Comparison of ENCODE assay signal across 27 cellular contexts in the genomic region with DNA sequence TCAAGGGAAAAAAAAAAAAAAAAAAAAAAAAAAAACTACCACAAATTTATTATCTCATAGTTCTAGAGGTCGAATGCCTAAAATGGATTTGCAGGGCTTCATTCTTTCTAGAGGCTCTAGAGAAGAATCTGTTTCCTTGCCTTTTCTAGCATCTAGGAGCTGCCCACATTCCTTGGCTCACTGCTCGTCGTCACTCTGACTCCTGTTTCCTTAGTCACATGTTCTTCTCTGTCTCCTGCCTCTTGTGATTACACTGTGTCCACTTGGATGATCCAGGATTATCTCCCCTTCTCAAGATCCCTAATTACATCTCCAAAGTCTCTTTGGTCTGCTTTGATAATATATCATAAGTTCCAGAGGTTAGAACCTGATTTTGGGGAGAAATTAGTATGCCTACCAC.
A peak's percentile ranks its signal among the peaks of the same experiment; 100 is the strongest.
DNase-seq lines count a peak whose midpoint lies in the region; ATAC-seq, FAIRE-seq and TF ChIP-seq lines count a peak whose summit lies in the region.
"Had no signal": no experiment of that assay in that cellular context is flagged by ENCODE, and none has a peak within 500 bp of the region (broad histone marks: within the 10 kb centered on the region; RNA-seq: fewer than 3 reads in every experiment).

No MANE protein-coding gene starts in this region.

- H3K4me2 ChIP-seq in HepG2 (ENCODE audit: low read depth, low read length): no peak overlapping the region
- H3K4me2 ChIP-seq: A549 had no signal

- TF ChIP-seq EP300 in HepG2 (IDR thresholded peaks at IDR 0.05; ENCODE audit: low read depth in 2 of 2, low read length in 2 of 2) (no peak), HepG2 (CRISPR knock-in tag; IDR thresholded peaks at IDR 0.05; ENCODE audit: borderline replicate concordance) (no peak)

- H2AFZ ChIP-seq in HepG2 (ENCODE audit: low read length): no peak overlapping the region

- no peak for TF ChIP-seq POLR2A in HepG2 (IDR thresholded peaks at IDR 0.05; ENCODE audit: insufficient read depth in 1 of 2, low read depth in 2 of 2, low read length in 2 of 2)
- TF ChIP-seq POLR2A in right lobe of liver (IDR thresholded peaks at IDR 0.05): no peak
- no peak for TF ChIP-seq POLR2A in erythroblast (IDR thresholded peaks at IDR 0.05; ENCODE audit: low read length)

- H3K36me3 ChIP-seq in HepG2 (replicated peaks in 1 of 2; ENCODE audit: control insufficient read depth in 1 of 2, insufficient read depth in 2 of 2, low read length in 2 of 2) (peaks cover 57 to 99% of the 10 kb centered on the region in 2 experiments), right lobe of liver (peaks cover 5 to 100% (median 66%) of the 10 kb centered on the region in 4 donors), right atrium auricular region (peaks cover 92% of the 10 kb centered on the region)

- no peak overlapping the region for H3K4me3 ChIP-seq in HepG2 (replicated peaks in 1 of 3; ENCODE audit: insufficient read depth in 1 of 3, low read depth in 2 of 3, low read length in 3 of 3)
- no peak overlapping the region for H3K4me3 ChIP-seq in right lobe of liver
- H3K4me3 ChIP-seq in cardiac fibroblast (replicated peaks in 1 of 2; ENCODE audit: low read depth in 2 of 2, low read length in 2 of 2): no peak overlapping the region
- H3K4me3 ChIP-seq in right atrium auricular region: no peak overlapping the region
- H3K4me3 ChIP-seq: A549, heart right ventricle, SJSA1, tibial nerve had no signal

- no peaks in the 10 kb centered on the region for H3K9me3 ChIP-seq in HepG2 (ENCODE audit: low read length)
- no peaks in the 10 kb centered on the region for H3K9me3 ChIP-seq in right lobe of liver
- H3K9me3 ChIP-seq in right atrium auricular region: no peaks in the 10 kb centered on the region
- H3K9me3 ChIP-seq: A549, BE2C, heart right ventricle, neutrophil, SJSA1, tibial nerve had no signal

- H3K4me1 ChIP-seq in HepG2 (ENCODE audit: insufficient read depth, low read length) (no peaks in the 10 kb centered on the region), right lobe of liver (no peaks in the 10 kb centered on the region), right atrium auricular region (no peaks in the 10 kb centered on the region)
- H3K4me1 ChIP-seq: A549, BE2C, heart right ventricle, SJSA1, tibial nerve had no signal

- H3K79me2 ChIP-seq in HepG2 (ENCODE audit: insufficient read depth, low read length): no peaks in the 10 kb centered on the region

- WGBS in HepG2 (ENCODE audit: low lambda C conversion rate): 96% methylated on average over 3 of the region's 3 CpGs
- 62% methylated on average over 2 of the region's 3 CpGs for WGBS in right lobe of liver (ENCODE audit: insufficient coverage, low coverage, low lambda C conversion rate, missing lambda C conversion rate)

- intact Hi-C loops in HepG2 (cut with micrococcal nuclease; ENCODE audit: unreplicated experiment): no loop called here
- intact Hi-C loops in right lobe of liver (cut with DNase I): no loop called here

- in situ Hi-C loops in HepG2 (cut with HindIII; ENCODE audit: extremely low pct_ligation_motif_present, low pct_unique_long_range_greater_than_20kb): no loop called here

- no peak for TF ChIP-seq CTCF in HepG2 (CRISPR knock-in tag; IDR thresholded peaks at IDR 0.05)
- TF ChIP-seq CTCF in right lobe of liver (IDR thresholded peaks at IDR 0.05): no peak
- TF ChIP-seq CTCF in cardiac fibroblast (IDR thresholded peaks at IDR 0.05; ENCODE audit: low read depth, low read length): no peak
- TF ChIP-seq CTCF in right atrium auricular region (IDR thresholded peaks at IDR 0.05): no peak

- FAIRE-seq in HepG2 (lab: Jason Lieb, UNC): no peak
- FAIRE-seq: A549, H54, small intestine had no signal

- no peak overlapping the region for H3K9ac ChIP-seq in HepG2 (ENCODE audit: insufficient read depth, low read depth, low read length)

- BruUV-seq in HepG2 (replicated peaks; lab: Mats Ljungman, UMichigan): no TSS peak

- no peak for TF ChIP-seq RAD21 in HepG2 (CRISPR knock-in tag; IDR thresholded peaks at IDR 0.05)

- DNase-seq in HepG2 (ENCODE audit: low spot score) (no peak), right lobe of liver (no peak), cardiac fibroblast (ENCODE audit: low read depth in 2 of 2) (peak; percentile 36 to 39), left lobe of liver (ENCODE audit: low spot score) (no peak), DMS53 treated with DMSO at 0.1 percent for 48 hours (lab: John Stamatoyannopoulos, UW; ENCODE audit: unreplicated experiment) (no peak), right atrium auricular region (ENCODE audit: low spot score) (no peak), NCI-H1417 treated with DMSO at 0.1 percent for 48 hours (lab: John Stamatoyannopoulos, UW) (no peak), erythroblast (lab: John Stamatoyannopoulos, UW) (no peak)
- DNase-seq: activated CD4-positive, alpha-beta memory T cell treated with anti-CD3 and anti-CD28 coated beads, Interleukin-2, amount 10 ng/mL, durations not matched to agents 7 days and 5 days; activated CD8-positive, alpha-beta memory T cell treated with anti-CD3 and anti-CD28 coated beads, Interleukin-2, amount 50 U/mL, for 48 hours; BE2C; cerebellar nuclear complex; heart right ventricle; left colon; NCI-H1105; NCI-H2029 treated with DMSO at 0.1 percent for 48 hours; NCI-H748 treated with DMSO at 0.1 percent for 48 hours; RPMI8226; small intestine; stimulated activated CD8-positive, alpha-beta memory T cell treated with anti-CD3 and anti-CD28 coated beads, Interleukin-4, amount 100 ng/mL, for 48 hours; T-cell had no signal

- no peaks in the 10 kb centered on the region for H4K20me1 ChIP-seq in HepG2 (ENCODE audit: insufficient read depth, low read length)

- POLR2A ChIA-PET in HepG2 (lab: Yijun Ruan, JAX): no interaction called here

- H3K27me3 ChIP-seq in HepG2 (ENCODE audit: control insufficient read depth in 1 of 2, insufficient read depth in 2 of 2, low read length in 2 of 2): no peaks in the 10 kb centered on the region
- no peaks in the 10 kb centered on the region for H3K27me3 ChIP-seq in right lobe of liver
- H3K27me3 ChIP-seq in right atrium auricular region: no peaks in the 10 kb centered on the region
- H3K27me3 ChIP-seq: BE2C, heart right ventricle, neutrophil, SJSA1, tibial nerve had no signal

- CTCF ChIA-PET in HepG2 (lab: Yijun Ruan, JAX; ENCODE audit: low intra/inter-chr PET ratio, low total read pairs): no interaction called here

- H3K27ac ChIP-seq in HepG2 (ENCODE audit: extremely low read length, insufficient read depth, low read length): no peak overlapping the region
- H3K27ac ChIP-seq in right lobe of liver: no peak overlapping the region
- H3K27ac ChIP-seq in right atrium auricular region: no peak overlapping the region
- H3K27ac ChIP-seq: A549, neutrophil, SJSA1, tibial nerve had no signal

- ATAC-seq in HepG2 (no peak), right lobe of liver (no peak), left lobe of liver (peak; percentile 40)
- ATAC-seq: A549; activated CD4-positive, CD25-positive, alpha-beta regulatory T cell treated with anti-CD3 and anti-CD28 coated beads, Interleukin-2, amount 50 U/mL, for 24 hours; left colon; T-cell had no signal

TF ChIP-seq in HepG2, 621 proteins besides CTCF, POLR2A, EP300 and RAD21:
- TF ChIP-seq, protein P1, sequence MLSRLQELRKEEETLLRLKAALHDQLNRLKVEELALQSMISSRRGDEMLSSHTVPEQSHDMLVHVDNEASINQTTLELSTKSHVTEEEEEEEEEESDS (CRISPR knock-in tag; IDR thresholded peaks at IDR 0.05; ENCODE audit: borderline replicate concordance): 0 out of 2 replicates have a peak, but pooled peaks have one; percentile 4
- TF ChIP-seq NCOR1 (IDR thresholded peaks at IDR 0.05; ENCODE audit: borderline replicate concordance, low read length) (no peak), ARNT (IDR thresholded peaks at IDR 0.05) (no peak), ZNF552 (CRISPR knock-in tag; IDR thresholded peaks at IDR 0.05; ENCODE audit: borderline replicate concordance) (no peak), SSRP1 (CRISPR knock-in tag; IDR thresholded peaks at IDR 0.05) (no peak), SMYD3 (CRISPR knock-in tag; IDR thresholded peaks at IDR 0.05) (no peak), RBM22 (optimal IDR thresholded peaks at IDR 0.05; ENCODE audit: low read length) (peak; percentile 49)
- TF ChIP-seq, protein P2, sequence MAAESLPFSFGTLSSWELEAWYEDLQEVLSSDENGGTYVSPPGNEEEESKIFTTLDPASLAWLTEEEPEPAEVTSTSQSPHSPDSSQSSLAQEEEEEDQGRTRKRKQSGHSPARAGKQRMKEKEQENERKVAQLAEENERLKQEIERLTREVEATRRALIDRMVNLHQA (CRISPR knock-in tag; IDR thresholded peaks at IDR 0.05): no peak
- TF ChIP-seq, protein P3, sequence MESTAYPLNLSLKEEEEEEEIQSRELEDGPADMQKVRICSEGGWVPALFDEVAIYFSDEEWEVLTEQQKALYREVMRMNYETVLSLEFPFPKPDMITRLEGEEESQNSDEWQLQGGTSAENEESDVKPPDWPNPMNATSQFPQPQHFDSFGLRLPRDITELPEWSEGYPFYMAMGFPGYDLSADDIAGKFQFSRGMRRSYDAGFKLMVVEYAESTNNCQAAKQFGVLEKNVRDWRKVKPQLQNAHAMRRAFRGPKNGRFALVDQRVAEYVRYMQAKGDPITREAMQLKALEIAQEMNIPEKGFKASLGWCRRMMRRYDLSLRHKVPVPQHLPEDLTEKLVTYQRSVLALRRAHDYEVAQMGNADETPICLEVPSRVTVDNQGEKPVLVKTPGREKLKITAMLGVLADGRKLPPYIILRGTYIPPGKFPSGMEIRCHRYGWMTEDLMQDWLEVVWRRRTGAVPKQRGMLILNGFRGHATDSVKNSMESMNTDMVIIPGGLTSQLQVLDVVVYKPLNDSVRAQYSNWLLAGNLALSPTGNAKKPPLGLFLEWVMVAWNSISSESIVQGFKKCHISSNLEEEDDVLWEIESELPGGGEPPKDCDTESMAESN (CRISPR knock-in tag; conservative IDR thresholded peaks at IDR 0.05): no peak

Comparison
In these comparisons a context has a peak if more than half of its experiments do, and no peak if none do; other contexts are left out.
1. DNase-seq: peak in cardiac fibroblast (2 of 2); none in HepG2 (single experiment), right lobe of liver (0 of 3), left lobe of liver (single experiment), DMS53 treated with DMSO at 0.1 percent for 48 hours (single experiment), right atrium auricular region (single experiment), NCI-H1417 treated with DMSO at 0.1 percent for 48 hours (single experiment) and erythroblast (0 of 2).